ENCODE assay signal across 11 cellular contexts in the genomic region with DNA sequence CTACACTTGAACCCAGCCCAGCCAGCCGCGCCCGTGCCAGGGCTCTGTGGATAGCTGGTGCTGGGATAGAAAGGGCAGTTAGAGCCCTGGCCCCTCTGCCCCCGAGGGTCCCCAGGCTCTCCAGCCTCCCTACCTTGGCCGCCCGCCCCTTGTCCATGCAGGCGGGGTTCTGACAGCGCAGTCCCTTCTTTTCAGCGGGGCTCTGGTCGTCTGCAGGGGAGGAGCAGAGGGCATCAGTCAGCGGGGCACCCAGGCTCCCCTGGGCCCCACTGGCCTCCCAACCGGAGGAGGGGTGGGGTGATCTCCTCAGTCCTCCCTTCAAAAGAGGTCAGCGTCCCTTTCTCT. TPM values are rescaled to one million over a fixed set of nuclear protein-coding genes. Genes with fewer than 3 reads are reported as not detected.
DNase-seq lines count a peak whose midpoint lies in the region; ATAC-seq and TF ChIP-seq lines count a peak whose summit lies in the region.
"Had no signal": no experiment of that assay in that cellular context is flagged by ENCODE, and none has a peak within 500 bp of the region (broad histone marks: within the 10 kb centered on the region; RNA-seq: fewer than 3 reads in every experiment).

No MANE protein-coding gene starts in this region.

- H3K36me3 ChIP-seq in BJ (ENCODE audit: control insufficient read depth, insufficient read depth, low read length), result no peaks in the 10 kb centered on the region
- no peaks in the 10 kb centered on the region for H3K36me3 ChIP-seq in NT2/D1 (ENCODE audit: insufficient read depth, insufficient read length, low read length)
- H3K36me3 ChIP-seq in endodermal cell (ENCODE audit: control insufficient read depth, insufficient read depth, low read length), result no peaks in the 10 kb centered on the region

- H3K4me1 ChIP-seq in NT2/D1 (ENCODE audit: insufficient read depth, insufficient read length), result peaks cover 26% of the 10 kb centered on the region
- peaks cover 2% of the 10 kb centered on the region for H3K4me1 ChIP-seq in endodermal cell (ENCODE audit: control insufficient read depth, insufficient read depth, low read length)

- peak overlapping the region; percentile 81 for H3K9ac ChIP-seq in NT2/D1 (ENCODE audit: insufficient read length, low read depth)
- H3K9ac ChIP-seq in endodermal cell (ENCODE audit: extremely low read depth, low read length, poor library complexity, severe bottlenecking), result no peak overlapping the region

- peaks cover 6% of the 10 kb centered on the region for H3K4me1 Mint-ChIP-seq in endodermal cell
- H3K4me1 Mint-ChIP-seq in naive thymus-derived CD8-positive, alpha-beta T cell, result peaks cover 12 to 46% (median 31%) of the 10 kb centered on the region in 4 donors

- DNase-seq in BJ (ENCODE audit: low read depth), result no peak
- DNase-seq in NT2/D1 (ENCODE audit: low read depth, low spot score), result no peak
- peak; percentile 67 for DNase-seq in endodermal cell
- DNase-seq in naive thymus-derived CD8-positive, alpha-beta T cell, result no peak
- DNase-seq in RKO (ENCODE audit: low spot score), result no peak
- DNase-seq in GF-D8 (lab: John Stamatoyannopoulos, UW), result no peak
- DNase-seq in activated CD4-positive, alpha-beta T cell treated with anti-CD3 and anti-CD28 coated beads, Interleukin-2, amount 50 U/mL, for 4 hours, result no peak
- no peak for DNase-seq in NCI-H2171 treated with DMSO at 0.1 percent for 48 hours (lab: John Stamatoyannopoulos, UW)
- DNase-seq: activated CD8-positive, alpha-beta memory T cell treated with anti-CD3 and anti-CD28 coated beads for 24 hours; NCI-H82 had no signal

- WGBS in endodermal cell (ENCODE audit: insufficient coverage in 1 of 2, insufficient read length in 1 of 2), 2 experiments, result 24 to 32% methylated on average over 6 to 13 of the region's 13 CpGs

- no peaks in the 10 kb centered on the region for H3K9me3 ChIP-seq in NT2/D1 (ENCODE audit: insufficient read depth, low read length)
- H3K9me3 ChIP-seq in endodermal cell (ENCODE audit: control insufficient read depth, low read length), result no peaks in the 10 kb centered on the region

- peak overlapping the region; percentile 61 for H3K4me3 Mint-ChIP-seq in endodermal cell
- peak overlapping the region; percentile 47 to 73 (median 62) for H3K4me3 Mint-ChIP-seq in naive thymus-derived CD8-positive, alpha-beta T cell

- TF ChIP-seq CTCF in BJ (IDR thresholded peaks at IDR 0.05; ENCODE audit: insufficient read depth, low read depth, low read length) (no peak), endodermal cell (conservative IDR thresholded peaks at IDR 0.05) (no peak)

- no peaks in the 10 kb centered on the region for H3K9me3 Mint-ChIP-seq in endodermal cell
- H3K9me3 Mint-ChIP-seq in naive thymus-derived CD8-positive, alpha-beta T cell, result no peaks in the 10 kb centered on the region

- CTCF ChIA-PET in BJ (lab: Yijun Ruan, JAX), result interaction anchor here (1.0 to 2.5 kb wide), 3 partner anchors 27 to 58 kb away, joined by 4 to 7 read pairs (median 5); partner anchors contain the start of gene NOL9

- ATAC-seq in naive thymus-derived CD8-positive, alpha-beta T cell, result no peak

- POLR2A ChIA-PET in BJ (lab: Charles Lee), result no interaction called here
- POLR2A ChIA-PET in naive thymus-derived CD8-positive, alpha-beta T cell (lab: Charles Lee), result interaction anchor here (0.6 to 1.3 kb wide), 3 partner anchors 11 to 65 kb away, joined by 3 to 6 read pairs (median 4); no protein-coding TSS in a partner anchor

- no peaks in the 10 kb centered on the region for H3K27me3 ChIP-seq in BJ (ENCODE audit: control insufficient read depth, insufficient read depth, low read length)
- H3K27me3 ChIP-seq in NT2/D1 (ENCODE audit: insufficient read depth, insufficient read length), result no peaks in the 10 kb centered on the region
- H3K27me3 ChIP-seq in endodermal cell (ENCODE audit: control insufficient read depth, insufficient read depth, low read length, poor library complexity, severe bottlenecking), result peaks cover 29% of the 10 kb centered on the region

- no peak overlapping the region for H3K27ac Mint-ChIP-seq in endodermal cell
- H3K27ac Mint-ChIP-seq in naive thymus-derived CD8-positive, alpha-beta T cell, result peak overlapping the region in 5 of 10 donors; percentile 48 to 83 (median 68)

- peaks cover 44% of the 10 kb centered on the region for H3K27me3 Mint-ChIP-seq in endodermal cell (ENCODE audit: insufficient read depth)
- peaks cover 0 to 15% (median 2%) of the 10 kb centered on the region in 5 donors for H3K27me3 Mint-ChIP-seq in naive thymus-derived CD8-positive, alpha-beta T cell

- H3K27ac ChIP-seq in endodermal cell (ENCODE audit: low read depth, low read length), result no peak overlapping the region

- peak overlapping the region; percentile 53 for H3K4me3 ChIP-seq in BJ (ENCODE audit: low read depth, low read length)
- peak overlapping the region; percentile 55 for H3K4me3 ChIP-seq in NT2/D1 (ENCODE audit: insufficient read length, low read depth)
- peak overlapping the region; percentile 78 for H3K4me3 ChIP-seq in endodermal cell (ENCODE audit: low read length)

- no peaks in the 10 kb centered on the region for H3K36me3 Mint-ChIP-seq in endodermal cell (ENCODE audit: low read depth)
- peaks cover 0 to 2% (median 0%) of the 10 kb centered on the region in 3 donors for H3K36me3 Mint-ChIP-seq in naive thymus-derived CD8-positive, alpha-beta T cell

RNA-seq across cellular contexts. Expression of gene PLEKHG5, which starts 4.9 kb away (rescaled TPM):
- polyA plus RNA-seq in BJ (2011; rRNA removed), result 3.2 and 4.3 TPM in 2 replicates
- 2.5 and 3.6 TPM in 2 replicates for polyA minus RNA-seq in BJ (2011; rRNA and poly(A)+ RNA removed)
- total RNA-seq in endodermal cell, result 10 to 100 TPM; 32.6 to 38.8 TPM
- 34.4 TPM for polyA plus RNA-seq in endodermal cell (2013, experiment 1 of 2)
- 29.5 TPM for polyA plus RNA-seq in endodermal cell (2013, experiment 2 of 2)
- 1 to 10 TPM; 6.3 to 7.0 TPM for total RNA-seq in naive thymus-derived CD8-positive, alpha-beta T cell
- 1 to 10 TPM in 1 of 3 donors, under 1 TPM in 2; 0.57 to 1.4 (median 0.59) TPM for polyA plus RNA-seq in naive thymus-derived CD8-positive, alpha-beta T cell

RNA-seq across cellular contexts. Expression of gene TNFRSF25, which starts 30.4 kb away (rescaled TPM):
- polyA plus RNA-seq in BJ (2011; rRNA removed), result 2.3 and 3.3 TPM in 2 replicates
- 0.85 and 0.93 TPM in 2 replicates for polyA minus RNA-seq in BJ (2011; rRNA and poly(A)+ RNA removed)
- 10 to 100 TPM; 25.9 to 26.9 TPM for total RNA-seq in endodermal cell
- polyA plus RNA-seq in endodermal cell (2013, experiment 1 of 2), result 39.9 TPM
- polyA plus RNA-seq in endodermal cell (2013, experiment 2 of 2), result 30.2 TPM
- 100 to 1,000 TPM; 378 to 381 TPM for total RNA-seq in naive thymus-derived CD8-positive, alpha-beta T cell
- 10 to 100 TPM in 2 of 3 donors, 1 to 10 TPM in 1; 7.2 to 28.7 (median 10.6) TPM for polyA plus RNA-seq in naive thymus-derived CD8-positive, alpha-beta T cell

RNA-seq across cellular contexts. Expression of gene NOL9, which starts 58.0 kb away (rescaled TPM):
- 9.5 and 15.1 TPM in 2 replicates for polyA plus RNA-seq in BJ (2011; rRNA removed)
- polyA minus RNA-seq in BJ (2011; rRNA and poly(A)+ RNA removed), result 20.6 and 22.5 TPM in 2 replicates
- total RNA-seq in endodermal cell, result 10 to 100 TPM; 35.0 to 43.9 TPM
- 16.8 TPM for polyA plus RNA-seq in endodermal cell (2013, experiment 1 of 2)
- 13.5 TPM for polyA plus RNA-seq in endodermal cell (2013, experiment 2 of 2)
- 10 to 100 TPM; 81.3 to 93.0 TPM for total RNA-seq in naive thymus-derived CD8-positive, alpha-beta T cell
- 10 to 100 TPM; 10.4 to 19.4 (median 18.5) TPM for polyA plus RNA-seq in naive thymus-derived CD8-positive, alpha-beta T cell

RNA-seq across cellular contexts. Expression of gene TAS1R1, which starts 58.8 kb away (rescaled TPM):
- 0.16 and 0.25 TPM in 2 replicates for polyA plus RNA-seq in BJ (2011; rRNA removed)
- polyA minus RNA-seq in BJ (2011; rRNA and poly(A)+ RNA removed), result 0.26 and 0.66 TPM in 2 replicates
- under 1 TPM; 0.31 to 0.51 TPM for total RNA-seq in endodermal cell
- polyA plus RNA-seq in endodermal cell (2013, experiment 1 of 2), result not detected
- polyA plus RNA-seq in endodermal cell (2013, experiment 2 of 2), result not detected
- total RNA-seq in naive thymus-derived CD8-positive, alpha-beta T cell, result not detected
- under 1 TPM in 1 of 3 donors, not detected in 2; 0.06 TPM for polyA plus RNA-seq in naive thymus-derived CD8-positive, alpha-beta T cell
- total RNA-seq: glomerular endothelial cell had no signal

Comparison
In these comparisons a context has a peak if more than half of its experiments do, and no peak if none do; other contexts are left out.
1. RNA of gene PLEKHG5, which starts 4.9 kb away (total RNA-seq): 32.6 to 38.8 TPM in endodermal cell; 6.3 to 7.0 TPM in naive thymus-derived CD8-positive, alpha-beta T cell; every median in the first group is over 4 times any median in the second.
2. RNA of gene TNFRSF25, which starts 30.4 kb away (total RNA-seq): 378 to 381 TPM in naive thymus-derived CD8-positive, alpha-beta T cell; 25.9 to 26.9 TPM in endodermal cell; every median in the first group is over 10 times any median in the second.
3. Peak in every context shown above with its lines, with median percentiles within 50 percentile points of each other: H3K4me3 ChIP-seq.